Comparison of ENCODE assay signal across 8 cellular contexts in the genomic region with DNA sequence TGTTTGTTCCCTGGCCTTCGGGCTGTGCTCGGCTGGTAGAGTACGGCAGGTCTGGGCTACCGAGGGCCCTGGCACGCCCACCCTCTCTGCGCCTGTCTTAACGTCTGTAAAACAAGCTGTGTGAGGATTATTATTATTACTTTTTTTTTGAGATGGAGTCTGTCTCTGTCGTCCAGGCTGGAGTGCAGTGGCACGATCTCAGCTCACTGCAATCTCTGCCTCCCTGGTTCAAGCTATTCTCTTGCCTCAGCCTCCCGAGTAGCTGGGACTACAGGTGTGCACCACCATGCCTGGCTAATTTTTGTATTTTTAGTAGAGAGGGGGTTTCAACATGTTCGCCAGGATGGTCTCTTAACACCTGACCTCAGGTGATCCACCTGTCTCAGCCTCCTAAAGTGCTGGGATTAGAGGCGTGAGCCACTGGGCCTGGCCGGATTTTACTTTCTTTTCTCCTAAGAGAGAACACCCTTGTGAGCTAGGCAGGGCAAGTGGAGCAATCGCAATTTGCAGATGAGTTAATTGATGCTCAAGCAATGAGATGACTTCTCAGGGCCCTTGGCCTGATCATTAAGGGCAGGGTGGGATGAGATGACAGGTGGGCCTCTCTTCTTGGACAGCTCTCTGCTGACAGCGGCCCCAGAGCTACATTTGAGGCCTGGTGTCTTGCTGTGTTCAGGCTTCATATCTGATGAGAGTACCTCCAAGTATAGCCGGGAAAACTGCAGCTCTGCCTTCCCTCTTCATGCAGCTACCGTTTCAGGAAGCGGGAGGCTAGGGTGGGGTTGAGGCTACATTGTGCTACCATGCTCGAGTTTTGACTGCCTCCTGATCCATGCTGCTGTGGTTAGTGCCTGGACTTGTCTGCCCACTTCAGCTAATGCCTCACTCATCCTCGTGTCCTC. TPM values are rescaled to one million over a fixed set of nuclear protein-coding genes. Genes with fewer than 3 reads are reported as not detected.
DNase-seq lines count a peak whose midpoint lies in the region; ATAC-seq, FAIRE-seq and TF ChIP-seq lines count a peak whose summit lies in the region.

No MANE protein-coding gene starts in this region.

- no peaks in the 10 kb centered on the region for H3K9me3 ChIP-seq in uterus

- peaks cover under 1 to 3% of the 10 kb centered on the region in 2 donors for H3K4me1 ChIP-seq in uterus

- H3K4me3 ChIP-seq in AG09309 (ENCODE audit: control insufficient read depth, low read depth, low read length) = peak overlapping the region; percentile 73
- peak overlapping the region; percentile 52 for H3K4me3 ChIP-seq in bronchial epithelial cell (ENCODE audit: low read depth, low read length)
- H3K4me3 ChIP-seq in uterus = peak overlapping the region; percentile 84 to 91

- peaks cover 33% of the 10 kb centered on the region for H3K4me1 Mint-ChIP-seq in memory B cell

- no peak for TF ChIP-seq POLR2A in uterus (IDR thresholded peaks at IDR 0.05)

- H3K27ac ChIP-seq in uterus = peak overlapping the region; percentile 92 to 95

- no peaks in the 10 kb centered on the region for H3K9me3 Mint-ChIP-seq in memory B cell

- H3K36me3 ChIP-seq in bronchial epithelial cell (ENCODE audit: control insufficient read depth, insufficient read depth, low read length) (peaks cover 2% of the 10 kb centered on the region), uterus (no peaks in the 10 kb centered on the region)

- no peak for FAIRE-seq in bronchial epithelial cell (lab: Jason Lieb, UNC)

- intact Hi-C loops in uterus (cut with DNase I; ENCODE audit: low total_unique reads) = loop anchor here (5.0 kb wide), 2 partner anchors 143 to 168 kb away; partner anchors contain the start of gene NUDT3

- peaks cover 4% of the 10 kb centered on the region for H3K36me3 Mint-ChIP-seq in memory B cell

- peak overlapping the region; percentile 96 for H3K4me3 Mint-ChIP-seq in memory B cell

- TF ChIP-seq CTCF in AG09309 (IDR thresholded peaks at IDR 0.05; ENCODE audit: control insufficient read depth, insufficient read depth, low read depth, low read length, missing control alignments) = no peak
- no peak for TF ChIP-seq CTCF in bronchial epithelial cell (IDR thresholded peaks at IDR 0.05; ENCODE audit: insufficient read depth, low read length, severe bottlenecking)
- no peak for TF ChIP-seq CTCF in uterus (IDR thresholded peaks at IDR 0.05)

- DNase-seq in AG09309 (ENCODE audit: low read depth) = no peak
- no peak for DNase-seq in bronchial epithelial cell (ENCODE audit: low read depth)
- no peak for DNase-seq in memory B cell (ENCODE audit: low spot score in 2 of 2)
- no peak for DNase-seq in uterus
- no peak for DNase-seq in central memory CD4-positive, alpha-beta T cell
- DNase-seq in stimulated activated CD8-positive, alpha-beta memory T cell treated with anti-CD3 and anti-CD28 coated beads, Interleukin-4, amount 100 ng/mL, for 48 hours = no peak

- H3K27me3 Mint-ChIP-seq in memory B cell = no peaks in the 10 kb centered on the region

- H3K27me3 ChIP-seq in bronchial epithelial cell (ENCODE audit: control insufficient read depth, insufficient read depth, low read length) = no peaks in the 10 kb centered on the region
- no peaks in the 10 kb centered on the region for H3K27me3 ChIP-seq in uterus

- ATAC-seq in GM19395 (IDR thresholded peaks at IDR 0.05; ENCODE audit: unreplicated experiment) (peak; percentile 34), HG03520 (IDR thresholded peaks at IDR 0.05; ENCODE audit: unreplicated experiment) (peak; percentile 0), memory B cell (ENCODE audit: low read depth) (peak; percentile 38)

- H3K27ac Mint-ChIP-seq in memory B cell = peak overlapping the region; percentile 98

RNA-seq across cellular contexts. Expression of gene SMIM29, which starts 0.9 kb away (rescaled TPM):
- total RNA-seq in bronchial epithelial cell (10.8 and 11.6 TPM in 2 replicates), uterus (10 to 100 TPM in 3 of 4 donors, 1 to 10 TPM in 1; 5.2 to 44.3 (median 20.0) TPM)

RNA-seq across cellular contexts. Expression of gene HMGA1, which starts 13.0 kb away (rescaled TPM):
- total RNA-seq in bronchial epithelial cell (62.1 and 91.4 TPM in 2 replicates), uterus (10 to 100 TPM in 2 of 4 donors, 1 to 10 TPM in 1, under 1 TPM in 1; 0.51 to 24.4 (median 13.5) TPM)
